In the genomic region with DNA sequence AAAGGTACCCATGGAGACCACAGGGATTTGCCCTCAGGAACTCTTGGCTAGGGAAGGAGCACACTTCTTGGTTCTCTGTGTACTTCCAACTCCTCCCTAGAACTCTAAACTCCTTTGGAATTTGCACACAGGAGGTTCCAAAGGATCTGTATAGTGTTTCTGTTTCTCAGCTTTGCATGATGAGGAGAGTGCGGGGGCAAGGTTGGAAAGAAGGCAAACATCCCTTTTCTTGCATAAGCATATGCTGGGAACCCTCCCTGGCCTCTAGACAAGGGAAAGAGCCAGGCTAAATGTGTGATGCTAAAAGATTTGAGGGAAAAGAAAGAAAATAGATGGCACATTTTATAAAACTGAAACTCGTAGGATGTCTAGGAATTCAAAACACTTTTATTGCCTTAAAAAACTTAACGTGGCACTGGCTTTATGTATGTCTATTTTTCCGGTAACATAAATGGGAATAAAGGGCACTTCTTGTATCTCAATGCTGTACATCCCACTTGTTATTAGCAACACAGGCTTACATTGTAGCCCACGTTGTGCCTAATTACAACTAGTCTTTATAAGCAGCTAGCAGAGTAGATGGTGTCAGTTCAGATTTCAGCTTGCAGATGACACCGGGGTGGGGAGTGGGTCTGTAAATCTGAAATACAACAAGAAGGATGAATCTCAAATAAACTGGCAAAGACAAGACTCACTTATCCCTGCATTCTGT, we compare ENCODE assay signal across 18 cellular contexts.
A peak's percentile ranks its signal among the peaks of the same experiment; 100 is the strongest.
DNase-seq lines count a peak whose midpoint lies in the region; ATAC-seq, FAIRE-seq and TF ChIP-seq lines count a peak whose summit lies in the region.
"Had no signal": no experiment of that assay in that cellular context is flagged by ENCODE, and none has a peak within 500 bp of the region (broad histone marks: within the 10 kb centered on the region; RNA-seq: fewer than 3 reads in every experiment).

No MANE protein-coding gene starts in this region.

- TF ChIP-seq POLR2A in H1 (IDR thresholded peaks at IDR 0.05; ENCODE audit: control extremely low read depth in 1 of 2, low read depth in 2 of 2, low read length in 2 of 2) (no peak), thyroid gland (IDR thresholded peaks at IDR 0.05) (no peak)

- no peak for FAIRE-seq in H1 (lab: Jason Lieb, UNC)
- FAIRE-seq: RCC 7860 had no signal

- H2BK20ac ChIP-seq in H1 (ENCODE audit: low read length), result 0 out of 2 replicates have a peak overlapping the region, but pooled peaks have one; percentile 15

- H3K4me2 ChIP-seq in H1 (ENCODE audit: insufficient read depth in 1 of 2, low read depth in 2 of 2, low read length in 2 of 2), result no peak overlapping the region

- H3K18ac ChIP-seq in H1 (ENCODE audit: extremely low read depth, low read length), result no peak overlapping the region

- H3K79me2 ChIP-seq in H1 (ENCODE audit: control insufficient read depth in 1 of 2, insufficient read depth in 2 of 2, low read length in 2 of 2), result no peaks in the 10 kb centered on the region

- H3K14ac ChIP-seq in H1 (ENCODE audit: insufficient read length), result no peak overlapping the region

- no peaks in the 10 kb centered on the region for H3K79me1 ChIP-seq in H1 (ENCODE audit: low read depth, low read length)

- H3K27ac ChIP-seq in H1 (ENCODE audit: low read depth, low read length), result no peak overlapping the region
- no peak overlapping the region for H3K27ac ChIP-seq in thyroid gland

- H4K20me1 ChIP-seq in H1 (replicated peaks in 1 of 2; ENCODE audit: control insufficient read depth in 1 of 2, insufficient read depth in 2 of 2, low read length in 2 of 2), result no peaks in the 10 kb centered on the region

- H2AFZ ChIP-seq in H1 (ENCODE audit: low read length), result no peak overlapping the region

- no peak overlapping the region for H3K9ac ChIP-seq in H1 (replicated peaks in 1 of 4; ENCODE audit: extremely low read depth in 1 of 4, low read depth in 3 of 4, low read length in 3 of 4)

- 94% methylated on average over 6 of the region's 6 CpGs; no CpG with 5 or more reads in 1 of the 2 experiments for WGBS in H1 (ENCODE audit: extremely low coverage in 1 of 2, insufficient coverage in 1 of 2, insufficient read length in 1 of 2, insufficient replicate concordance in 2 of 2, low coverage in 1 of 2, low lambda C conversion rate in 2 of 2, missing lambda C conversion rate in 1 of 2), 2 experiments
- 91 to 92% methylated on average over 6 of the region's 6 CpGs for WGBS in thyroid gland, 2 donors

- TF ChIP-seq RAD21 in H1 (IDR thresholded peaks at IDR 0.05 in 1 of 2, conservative IDR thresholded peaks at IDR 0.05 in 1 of 2; ENCODE audit: low read depth in 2 of 2, low read length in 2 of 2), result no peak

- intact Hi-C loops in sciatic nerve (cut with DNase I) (no loop called here), thyroid gland (cut with DNase I) (no loop called here)

- ATAC-seq in sciatic nerve, result peak; percentile 79
- ATAC-seq: Right ventricle myocardium inferior had no signal

- no peak overlapping the region for H4K91ac ChIP-seq in H1 (replicated peaks; ENCODE audit: insufficient read length, low read length)

- H3K27me3 ChIP-seq in H1 (replicated peaks in 1 of 4; ENCODE audit: control insufficient read depth in 3 of 4, extremely low read depth in 1 of 4, insufficient read depth in 3 of 4, low read length in 3 of 4) (no peaks in the 10 kb centered on the region), thyroid gland (no peaks in the 10 kb centered on the region)
- H3K27me3 ChIP-seq: BE2C had no signal

- H2AK5ac ChIP-seq in H1 (ENCODE audit: low read depth, low read length), result no peak overlapping the region

- H4K5ac ChIP-seq in H1 (ENCODE audit: insufficient read length, low read depth, low read length), result no peak overlapping the region

- H3K9me3 ChIP-seq in H1 (ENCODE audit: insufficient read depth in 2 of 2, low read depth in 1 of 2, low read length in 1 of 2) (no peaks in the 10 kb centered on the region), thyroid gland (no peaks in the 10 kb centered on the region)
- H3K9me3 ChIP-seq: BE2C, Caco-2 had no signal

- no peak for TF ChIP-seq EP300 in H1 (IDR thresholded peaks at IDR 0.05; ENCODE audit: borderline replicate concordance in 1 of 2, low read depth in 2 of 2, low read length in 2 of 2)

- H3K23ac ChIP-seq in H1 (ENCODE audit: insufficient read length), result no peak overlapping the region

- H2BK120ac ChIP-seq in H1 (replicated peaks; ENCODE audit: low read depth, low read length), result no peak overlapping the region

- DNase-seq in COLO829 (ENCODE audit: low spot score) (peak; percentile 73), H1 (ENCODE audit: low read depth in 1 of 2, low spot score in 2 of 2) (no peak), midbrain (lab: John Stamatoyannopoulos, UW) (peak; percentile 39), sciatic nerve (ENCODE audit: low spot score) (peak; percentile 57), NCI-H1417 treated with DMSO at 0.1 percent for 48 hours (lab: John Stamatoyannopoulos, UW) (no peak), thyroid gland (no peak)
- no peak for DNase-seq in activated T-cell treated with anti-CD3 and anti-CD28 coated beads, Interleukin-2, amount 50 U/mL, for 1 hour
- DNase-seq: BE2C; Caco-2; CD4-positive, CD25-positive, alpha-beta regulatory T cell; DMS153; GF-D8; GOT3; NCI-H1092 treated with DMSO at 0.1 percent for 48 hours; NCI-H2081 treated with DMSO at 0.1 percent for 48 hours; NCI-H748 treated with DMSO at 0.1 percent for 48 hours had no signal

- H2BK15ac ChIP-seq in H1 (ENCODE audit: low read length), result no peak overlapping the region

- H3K4me3 ChIP-seq in H1 (ENCODE audit: extremely low read depth in 1 of 4, insufficient read depth in 2 of 4, low read depth in 3 of 4, low read length in 4 of 4) (no peak overlapping the region), thyroid gland (replicated peaks in 1 of 3) (no peak overlapping the region)

- no peak overlapping the region for H2BK5ac ChIP-seq in H1 (ENCODE audit: low read depth, low read length)

- POLR2A ChIA-PET in H1 (lab: Charles Lee; ENCODE audit: partially characterized antibody), result no interaction called here

- H3K4me1 ChIP-seq in H1 (replicated peaks in 1 of 4; ENCODE audit: control insufficient read depth in 3 of 4, insufficient read depth in 4 of 4, low read length in 3 of 4), result no peaks in the 10 kb centered on the region
- H3K4me1 ChIP-seq in thyroid gland, result no peaks in the 10 kb centered on the region
- H3K4me1 ChIP-seq: BE2C, Caco-2 had no signal

- H3K36me3 ChIP-seq in H1 (ENCODE audit: control insufficient read depth in 2 of 4, insufficient read depth in 4 of 4, low read length in 3 of 4) (no peaks in the 10 kb centered on the region), thyroid gland (no peaks in the 10 kb centered on the region)
- H3K36me3 ChIP-seq: BE2C had no signal

- H4K8ac ChIP-seq in H1 (ENCODE audit: extremely low read depth, insufficient read depth, low read length), result no peak overlapping the region

- no peaks in the 10 kb centered on the region for H3K23me2 ChIP-seq in H1 (ENCODE audit: low read depth, low read length)

- no peak for TF ChIP-seq CTCF in H1 (IDR thresholded peaks at IDR 0.05; ENCODE audit: control extremely low read depth in 1 of 3, insufficient read depth in 1 of 3, low read depth in 1 of 3, low read length in 3 of 3)
- TF ChIP-seq CTCF in thyroid gland (IDR thresholded peaks at IDR 0.05), result no peak

- CTCF ChIA-PET in H1 (lab: Charles Lee; ENCODE audit: partially characterized antibody), result no interaction called here

- H2BK12ac ChIP-seq in H1 (ENCODE audit: low read depth, low read length), result no peak overlapping the region

- H3K4ac ChIP-seq in H1 (replicated peaks; ENCODE audit: insufficient read length, low read depth, low read length), result no peak overlapping the region

- no peak overlapping the region for H3K56ac ChIP-seq in H1 (replicated peaks; ENCODE audit: insufficient read length, low read depth, low read length)

TF ChIP-seq in H1, 55 proteins besides CTCF, POLR2A, EP300 and RAD21:
- TF ChIP-seq CHD2 (IDR thresholded peaks at IDR 0.05; ENCODE audit: low read length), result no peak
- no peak for TF ChIP-seq SAP30 (IDR thresholded peaks at IDR 0.05; ENCODE audit: insufficient read depth, insufficient replicate concordance, low read length)
- TF ChIP-seq JUND (IDR thresholded peaks at IDR 0.05; ENCODE audit: low read length), result no peak

Comparison
In these comparisons a context has a peak if more than half of its experiments do, and no peak if none do; other contexts are left out.
1. DNase-seq: peak in COLO829 (single experiment), midbrain (single experiment) and sciatic nerve (single experiment); none in H1 (0 of 2), activated T-cell treated with anti-CD3 and anti-CD28 coated beads, Interleukin-2, amount 50 U/mL, for 1 hour (single experiment), NCI-H1417 treated with DMSO at 0.1 percent for 48 hours (single experiment) and thyroid gland (0 of 2).